In genomic region chr2:40034198-40034597, GRCh38 we compare ENCODE assay signal across 1 cellular context.
TF ChIP-seq lines count a peak whose summit lies in the region.

No MANE protein-coding gene starts in this region.

TF ChIP-seq in SK-N-SH treated with all-trans-retinoic acid at 6 μM for 48 hours, 23 proteins besides CTCF, POLR2A, EP300 and RAD21 (continued from another document):
- TF ChIP-seq CSRNP3 (CRISPR knock-in tag; IDR thresholded peaks at IDR 0.05) (no peak), BACH2 (CRISPR knock-in tag; IDR thresholded peaks at IDR 0.05; ENCODE audit: borderline replicate concordance) (no peak), TCF4 (CRISPR knock-in tag; IDR thresholded peaks at IDR 0.05; ENCODE audit: borderline replicate concordance) (no peak), TOX (CRISPR knock-in tag; IDR thresholded peaks at IDR 0.05; ENCODE audit: borderline replicate concordance) (no peak), SNAI2 (CRISPR knock-in tag; IDR thresholded peaks at IDR 0.05) (no peak), ZNF565 (CRISPR knock-in tag; conservative IDR thresholded peaks at IDR 0.05; ENCODE audit: low read depth) (no peak), ARNTL (CRISPR knock-in tag; IDR thresholded peaks at IDR 0.05; ENCODE audit: borderline replicate concordance, low read depth) (no peak)
